31 cellular contexts compared by ENCODE assay signal in genomic region chr1:222107975-222108374, GRCh38.
"Had no signal": no experiment of that assay in that cellular context is flagged by ENCODE, and none has a peak within 500 bp of the region (broad histone marks: within the 10 kb centered on the region; RNA-seq: fewer than 3 reads in every experiment).

No MANE protein-coding gene starts in this region.

- H3K27ac ChIP-seq: brain microvascular endothelial cell, coronary artery, dorsolateral prefrontal cortex, esophagus squamous epithelium, gastrocnemius medialis had no signal

- DNase-seq: activated CD4-positive, alpha-beta memory T cell treated with anti-CD3 and anti-CD28 coated beads for 36 hours; activated CD4-positive, alpha-beta T cell treated with anti-CD3 and anti-CD28 coated beads for 36 hours; activated CD4-positive, alpha-beta T cell treated with anti-CD3 and anti-CD28 coated beads, Interleukin-2, amount 10 ng/mL, durations not matched to agents 24 days and 14 days; activated CD4-positive, CD25-positive, alpha-beta regulatory T cell; activated CD4-positive, CD25-positive, alpha-beta regulatory T cell treated with anti-CD3 and anti-CD28 coated beads, Interleukin-2, amount 50 U/mL, for 72 hours; activated CD8-positive, alpha-beta memory T cell treated with anti-CD3 and anti-CD28 coated beads, Interleukin-2, amount 10 ng/mL, durations not matched to agents 7 days and 5 days; activated CD8-positive, alpha-beta memory T cell treated with anti-CD3 and anti-CD28 coated beads, Interleukin-2, amount 50 U/mL, for 4 hours; activated CD8-positive, alpha-beta T cell treated with anti-CD3 and anti-CD28 coated beads, Interleukin-2, amount 10 ng/mL, durations not matched to agents 7 days and 5 days; activated effector memory CD4-positive, alpha-beta T cell treated with anti-CD3 and anti-CD28 coated beads, Interleukin-2, amount 50 U/mL, for 16 hours; activated naive CD4-positive, alpha-beta T cell treated with anti-CD3 and anti-CD28 coated beads for 36 hours; activated naive CD8-positive, alpha-beta T cell treated with anti-CD3 and anti-CD28 coated beads, Interleukin-2, amount 10 ng/mL, durations not matched to agents 7 days and 5 days; activated T-cell treated with anti-CD3 and anti-CD28 coated beads, Interleukin-2, amount 50 U/mL, for 1 hour; activated T-cell treated with anti-CD3 and anti-CD28 coated beads, Interleukin-2, amount 50 U/mL, for 48 hours; amniotic stem cell; anterior cingulate cortex; brain microvascular endothelial cell; dorsolateral prefrontal cortex; effector memory CD4-positive, alpha-beta T cell; erythroblast; esophagus squamous epithelium; gastrocnemius medialis; glutamatergic neuron; T-helper 2 cell had no signal

- H3K27me3 Mint-ChIP-seq: activated CD4-positive, alpha-beta memory T cell treated with anti-CD3 and anti-CD28 coated beads for 36 hours; activated CD4-positive, alpha-beta T cell treated with anti-CD3 and anti-CD28 coated beads for 36 hours; activated CD4-positive, alpha-beta T cell treated with anti-CD3 and anti-CD28 coated beads, Interleukin-2, amount 10 ng/mL, durations not matched to agents 24 days and 14 days; activated CD8-positive, alpha-beta memory T cell treated with anti-CD3 and anti-CD28 coated beads, Interleukin-2, amount 10 ng/mL, durations not matched to agents 7 days and 5 days; activated naive CD4-positive, alpha-beta T cell treated with anti-CD3 and anti-CD28 coated beads, Interleukin-2, amount 50 U/mL, for 24 hours had no signal

- H3K27ac Mint-ChIP-seq: activated CD4-positive, alpha-beta memory T cell treated with anti-CD3 and anti-CD28 coated beads for 36 hours; activated CD4-positive, alpha-beta T cell treated with anti-CD3 and anti-CD28 coated beads for 36 hours; activated CD4-positive, alpha-beta T cell treated with anti-CD3 and anti-CD28 coated beads, Interleukin-2, amount 10 ng/mL, durations not matched to agents 24 days and 14 days; activated CD8-positive, alpha-beta memory T cell treated with anti-CD3 and anti-CD28 coated beads, Interleukin-2, amount 10 ng/mL, durations not matched to agents 7 days and 5 days; activated CD8-positive, alpha-beta T cell treated with anti-CD3 and anti-CD28 coated beads, Interleukin-2, amount 10 ng/mL, durations not matched to agents 7 days and 5 days; activated naive CD4-positive, alpha-beta T cell treated with anti-CD3 and anti-CD28 coated beads for 36 hours; activated naive CD4-positive, alpha-beta T cell treated with anti-CD3 and anti-CD28 coated beads, Interleukin-2, amount 50 U/mL, for 24 hours; activated naive CD8-positive, alpha-beta T cell treated with anti-CD3 and anti-CD28 coated beads, Interleukin-2, amount 10 ng/mL, durations not matched to agents 7 days and 5 days; activated T-helper 1 cell treated with anti-CD3 and anti-CD28 coated beads, Interleukin-12 subunit alpha, Interleukin-12 subunit beta, Interleukin-2, Interleukin-4 antibody, amounts not matched to agents 30 ng/mL and 10 ng/mL and 1 ng/mL, durations not matched to agents 14 hours and 24 hours and 36 hours; activated T-helper 2 cell treated with anti-CD3 and anti-CD28 coated beads, Interferon-gamma antibody, Interleukin-2, Interleukin-4, amounts not matched to agents 10 μg/mL and 5 μg/mL and 100 μg/mL, durations not matched to agents 14 hours and 24 hours and 36 hours; dendritic cell treated with granulocyte-macrophage colony-stimulating factor and Interleukin-4, amounts not matched to agents 40 ng/mL and 50 ng/mL, for 4 days had no signal

- ATAC-seq: activated CD4-positive, alpha-beta T cell treated with anti-CD3 and anti-CD28 coated beads for 36 hours; activated CD8-positive, alpha-beta memory T cell treated with anti-CD3 and anti-CD28 coated beads, Interleukin-2, amount 10 ng/mL, durations not matched to agents 7 days and 5 days; activated CD8-positive, alpha-beta T cell treated with anti-CD3 and anti-CD28 coated beads, Interleukin-2, amount 10 ng/mL, durations not matched to agents 7 days and 5 days; gastrocnemius medialis had no signal

- H3K27me3 ChIP-seq: brain microvascular endothelial cell, esophagus squamous epithelium, gastrocnemius medialis had no signal

- H3K9me3 Mint-ChIP-seq: activated CD4-positive, alpha-beta memory T cell treated with anti-CD3 and anti-CD28 coated beads for 36 hours; activated CD4-positive, alpha-beta T cell treated with anti-CD3 and anti-CD28 coated beads, Interleukin-2, amount 10 ng/mL, durations not matched to agents 24 days and 14 days; activated naive CD4-positive, alpha-beta T cell treated with anti-CD3 and anti-CD28 coated beads for 36 hours; activated naive CD4-positive, alpha-beta T cell treated with anti-CD3 and anti-CD28 coated beads, Interleukin-2, amount 50 U/mL, for 24 hours; activated naive CD8-positive, alpha-beta T cell treated with anti-CD3 and anti-CD28 coated beads, Interleukin-2, amount 10 ng/mL, durations not matched to agents 7 days and 5 days; activated T-helper 1 cell treated with anti-CD3 and anti-CD28 coated beads, Interleukin-12 subunit alpha, Interleukin-12 subunit beta, Interleukin-2, Interleukin-4 antibody, amounts not matched to agents 30 ng/mL and 10 ng/mL and 1 ng/mL, durations not matched to agents 14 hours and 24 hours and 36 hours; activated T-helper 2 cell treated with anti-CD3 and anti-CD28 coated beads, Interferon-gamma antibody, Interleukin-2, Interleukin-4, amounts not matched to agents 10 μg/mL and 5 μg/mL and 100 μg/mL, durations not matched to agents 14 hours and 24 hours and 36 hours; central memory CD8-positive, alpha-beta T cell; dendritic cell treated with granulocyte-macrophage colony-stimulating factor and Interleukin-4, amounts not matched to agents 40 ng/mL and 50 ng/mL, for 4 days had no signal

- H3K36me3 ChIP-seq: brain microvascular endothelial cell, esophagus squamous epithelium, gastrocnemius medialis had no signal

- FAIRE-seq: astrocyte, bronchial epithelial cell had no signal

- H3K4me1 Mint-ChIP-seq: activated CD4-positive, alpha-beta T cell treated with anti-CD3 and anti-CD28 coated beads for 36 hours; activated CD4-positive, alpha-beta T cell treated with anti-CD3 and anti-CD28 coated beads, Interleukin-2, amount 10 ng/mL, durations not matched to agents 24 days and 14 days; activated CD8-positive, alpha-beta memory T cell treated with anti-CD3 and anti-CD28 coated beads, Interleukin-2, amount 10 ng/mL, durations not matched to agents 7 days and 5 days; activated naive CD4-positive, alpha-beta T cell treated with anti-CD3 and anti-CD28 coated beads, Interleukin-2, amount 50 U/mL, for 24 hours; activated naive CD8-positive, alpha-beta T cell treated with anti-CD3 and anti-CD28 coated beads, Interleukin-2, amount 10 ng/mL, durations not matched to agents 7 days and 5 days; central memory CD8-positive, alpha-beta T cell had no signal

- H3K4me1 ChIP-seq: gastrocnemius medialis had no signal

- H3K9me3 ChIP-seq: esophagus squamous epithelium, gastrocnemius medialis had no signal

- H3K4me3 ChIP-seq: coronary artery, dorsolateral prefrontal cortex, esophagus squamous epithelium, gastrocnemius medialis had no signal

- H3K36me3 Mint-ChIP-seq: activated CD4-positive, alpha-beta memory T cell treated with anti-CD3 and anti-CD28 coated beads for 36 hours; activated CD8-positive, alpha-beta memory T cell treated with anti-CD3 and anti-CD28 coated beads, Interleukin-2, amount 10 ng/mL, durations not matched to agents 7 days and 5 days; activated naive CD4-positive, alpha-beta T cell treated with anti-CD3 and anti-CD28 coated beads, Interleukin-2, amount 50 U/mL, for 24 hours; activated naive CD8-positive, alpha-beta T cell treated with anti-CD3 and anti-CD28 coated beads, Interleukin-2, amount 10 ng/mL, durations not matched to agents 7 days and 5 days had no signal

- H3K4me3 Mint-ChIP-seq: activated CD4-positive, alpha-beta memory T cell treated with anti-CD3 and anti-CD28 coated beads for 36 hours; activated CD4-positive, alpha-beta T cell treated with anti-CD3 and anti-CD28 coated beads for 36 hours; activated CD4-positive, alpha-beta T cell treated with anti-CD3 and anti-CD28 coated beads, Interleukin-2, amount 10 ng/mL, durations not matched to agents 24 days and 14 days; activated CD8-positive, alpha-beta memory T cell treated with anti-CD3 and anti-CD28 coated beads, Interleukin-2, amount 10 ng/mL, durations not matched to agents 7 days and 5 days; activated CD8-positive, alpha-beta T cell treated with anti-CD3 and anti-CD28 coated beads, Interleukin-2, amount 10 ng/mL, durations not matched to agents 7 days and 5 days; activated naive CD4-positive, alpha-beta T cell treated with anti-CD3 and anti-CD28 coated beads for 36 hours; activated naive CD4-positive, alpha-beta T cell treated with anti-CD3 and anti-CD28 coated beads, Interleukin-2, amount 50 U/mL, for 24 hours; activated naive CD8-positive, alpha-beta T cell treated with anti-CD3 and anti-CD28 coated beads, Interleukin-2, amount 10 ng/mL, durations not matched to agents 7 days and 5 days; activated T-helper 1 cell treated with anti-CD3 and anti-CD28 coated beads, Interleukin-12 subunit alpha, Interleukin-12 subunit beta, Interleukin-2, Interleukin-4 antibody, amounts not matched to agents 30 ng/mL and 10 ng/mL and 1 ng/mL, durations not matched to agents 14 hours and 24 hours and 36 hours; central memory CD8-positive, alpha-beta T cell; dendritic cell treated with granulocyte-macrophage colony-stimulating factor and Interleukin-4, amounts not matched to agents 40 ng/mL and 50 ng/mL, for 4 days had no signal
